In the genomic region with DNA sequence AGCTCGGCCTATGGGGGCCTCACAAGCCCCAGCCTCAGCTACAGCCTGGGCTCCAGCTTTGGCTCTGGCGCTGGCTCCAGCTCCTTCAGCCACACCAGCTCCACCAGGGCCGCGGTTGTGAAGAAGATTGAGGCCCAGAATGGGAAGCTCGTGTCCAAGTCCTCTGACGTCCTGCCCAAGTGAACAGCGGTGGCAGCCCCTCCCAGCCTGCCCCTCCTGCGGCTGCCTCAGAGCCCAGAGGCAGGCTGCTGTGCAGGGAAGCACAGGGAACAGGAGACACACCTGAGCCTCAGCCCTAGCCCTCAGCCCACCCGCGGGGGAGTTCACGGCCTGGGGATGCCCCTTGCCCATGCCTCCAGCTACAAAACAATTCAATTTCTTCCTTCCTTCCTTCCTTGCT, we compare ENCODE assay signal across 34 cellular contexts.
"Had no signal": no experiment of that assay in that cellular context is flagged by ENCODE, and none has a peak within 500 bp of the region (broad histone marks: within the 10 kb centered on the region; RNA-seq: fewer than 3 reads in every experiment).

No MANE protein-coding gene starts in this region.

- H3K27me3 ChIP-seq: MG63 had no signal

- H3K9me3 ChIP-seq: MG63 had no signal

- H3K27ac ChIP-seq: KMS-11 had no signal

- H3K36me3 ChIP-seq: MG63 had no signal

- H3K4me3 ChIP-seq: MG63 had no signal

- DNase-seq: Karpas-422, Kasumi-1, MG63, MM.1S, MV-4-11, NCI-H1048, NCI-H1092, NCI-H1092 treated with DMSO at 0.1 percent for 48 hours, NCI-H1105, NCI-H1105 treated with DMSO at 0.1 percent for 48 hours, NCI-H1417, NCI-H1417 treated with DMSO at 0.1 percent for 48 hours, NCI-H1436, NCI-H1436 treated with DMSO at 0.1 percent for 48 hours, NCI-H146, NCI-H1694, NCI-H1694 treated with DMSO at 0.1 percent for 48 hours, NCI-H187, NCI-H187 treated with DMSO at 0.1 percent for 48 hours, NCI-H1930, NCI-H2029, NCI-H2029 treated with DMSO at 0.1 percent for 48 hours, NCI-H2081, NCI-H2081 treated with DMSO at 0.1 percent for 48 hours, NCI-H2107, NCI-H2171, NCI-H2171 treated with DMSO at 0.1 percent for 48 hours, NCI-H2227 treated with DMSO at 0.1 percent for 48 hours, NCI-H226, NCI-H345, NCI-H446, NCI-H446 treated with DMSO at 0.1 percent for 48 hours, NCI-H510A had no signal
